Comparison of ENCODE assay signal across 8 cellular contexts in genomic region chr1:235079443-235079967, GRCh38. TPM values are rescaled to one million over a fixed set of nuclear protein-coding genes. Genes with fewer than 3 reads are reported as not detected.
DNase-seq lines count a peak whose midpoint lies in the region; ATAC-seq, FAIRE-seq and TF ChIP-seq lines count a peak whose summit lies in the region.

No MANE protein-coding gene starts in this region.

- CTCF ChIA-PET in A673 (lab: Charles Lee): no interaction called here

- no peaks in the 10 kb centered on the region for H3K36me3 ChIP-seq in A673 (ENCODE audit: insufficient read depth, low read length, poor library complexity, severe bottlenecking)

- peak; percentile 57 for DNase-seq in stimulated activated CD4-positive, alpha-beta T cell treated with anti-CD3 and anti-CD28 coated beads, Interleukin-1b, Interleukin-23, amount 100 ng/mL, for 48 hours
- no peak for DNase-seq in stimulated activated CD4-positive, alpha-beta T cell treated with anti-CD3 and anti-CD28 coated beads, Interleukin-2, amount 100 ng/mL, for 24 hours
- peak; percentile 100 for DNase-seq in RPMI8226
- peak; percentile 91 for DNase-seq in left lobe of liver (ENCODE audit: low spot score)
- DNase-seq in urothelium cell line (ENCODE audit: low spot score): peak; percentile 83
- DNase-seq in A673 (ENCODE audit: low spot score): no peak

- POLR2A ChIA-PET in A673 (lab: Charles Lee; ENCODE audit: low non-redundant PET): no interaction called here

- H3K27ac ChIP-seq in A673 (ENCODE audit: low read depth, low read length, poor library complexity, severe bottlenecking): no peak overlapping the region

- ATAC-seq in left lobe of liver: peak; percentile 55
- ATAC-seq in HG03457 (IDR thresholded peaks at IDR 0.05; ENCODE audit: unreplicated experiment): no peak
- no peak for ATAC-seq in GM19035 (IDR thresholded peaks at IDR 0.05; ENCODE audit: unreplicated experiment)

- no peak for FAIRE-seq in urothelium cell line (lab: Jason Lieb, UNC)

- no peak overlapping the region for H3K4me3 ChIP-seq in A673 (ENCODE audit: low read depth, low read length, poor library complexity, severe bottlenecking)

- no TSS peak for BruUV-seq in A673 (replicated peaks; lab: Mats Ljungman, UMichigan)

- intact Hi-C loops in A673 (cut with micrococcal nuclease; ENCODE audit: unreplicated experiment): no loop called here

- no peaks in the 10 kb centered on the region for H3K27me3 ChIP-seq in A673 (replicated peaks; ENCODE audit: insufficient read depth, low read depth, low read length, poor library complexity)

- no peaks in the 10 kb centered on the region for H3K4me1 ChIP-seq in A673 (ENCODE audit: insufficient read depth, low read length, poor library complexity, severe bottlenecking)

- H3K9me3 ChIP-seq in A673 (ENCODE audit: low read depth, low read length, poor library complexity, severe bottlenecking): no peaks in the 10 kb centered on the region

- no peak for TF ChIP-seq CTCF in A673 (conservative IDR thresholded peaks at IDR 0.05; ENCODE audit: low read depth, low read length)

RNA-seq across cellular contexts. Expression of gene TOMM20, which starts 49.1 kb away (rescaled TPM):
- 48.7 TPM for total RNA-seq in left lobe of liver
- 72.6 and 74.0 TPM in 2 replicates for total RNA-seq in A673 (2021)

Comparison
In these comparisons a context has a peak if more than half of its experiments do, and no peak if none do; other contexts are left out.
1. DNase-seq: peak in stimulated activated CD4-positive, alpha-beta T cell treated with anti-CD3 and anti-CD28 coated beads, Interleukin-1b, Interleukin-23, amount 100 ng/mL, for 48 hours (single experiment), RPMI8226 (single experiment), left lobe of liver (single experiment) and urothelium cell line (single experiment); none in stimulated activated CD4-positive, alpha-beta T cell treated with anti-CD3 and anti-CD28 coated beads, Interleukin-2, amount 100 ng/mL, for 24 hours (0 of 2) and A673 (single experiment).